10 cellular contexts compared by ENCODE assay signal in the genomic region with DNA sequence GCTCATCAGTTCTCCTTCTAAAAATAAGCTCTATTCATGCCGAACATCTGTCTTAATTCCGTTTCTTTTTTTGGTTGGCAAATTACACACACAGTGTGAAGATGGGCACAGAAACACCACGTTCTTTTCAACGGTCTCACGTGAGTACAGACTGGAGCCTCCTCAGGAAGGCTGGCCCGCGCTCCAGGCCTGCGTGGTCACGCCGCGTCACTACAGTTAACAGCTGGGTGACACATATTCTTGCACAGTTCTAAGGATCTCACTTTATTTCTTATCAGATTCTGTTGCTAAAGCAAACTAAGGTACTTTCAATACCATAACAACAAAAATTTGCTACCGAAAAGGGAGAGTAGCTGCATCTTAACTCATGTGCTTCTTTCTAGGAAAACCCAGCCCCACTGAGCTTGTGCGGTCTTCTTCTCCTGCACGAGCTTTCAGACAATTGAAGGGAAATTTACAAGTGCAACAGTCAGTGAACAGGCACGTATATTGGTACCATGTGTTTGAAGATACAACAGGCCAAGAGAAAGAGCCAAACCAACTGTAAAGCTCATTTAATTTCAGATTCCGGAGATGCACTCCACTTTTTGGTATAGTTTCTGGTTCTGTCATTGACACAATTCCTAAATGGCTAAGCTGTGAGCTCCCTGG.
"Had no signal": no experiment of that assay in that cellular context is flagged by ENCODE, and none has a peak within 500 bp of the region (broad histone marks: within the 10 kb centered on the region; RNA-seq: fewer than 3 reads in every experiment).

No MANE protein-coding gene starts in this region.

- H3K36me3 ChIP-seq: brain microvascular endothelial cell had no signal

- H3K27me3 Mint-ChIP-seq: activated naive CD8-positive, alpha-beta T cell had no signal

- H3K27ac Mint-ChIP-seq: endodermal cell, nephron progenitor cell had no signal

- H3K9me3 Mint-ChIP-seq: endodermal cell, nephron progenitor cell had no signal

- H3K27me3 ChIP-seq: brain microvascular endothelial cell had no signal

- DNase-seq: activated CD4-positive, alpha-beta T cell treated with anti-CD3 and anti-CD28 coated beads, Interleukin-2, amount 50 U/mL, for 1 hour; activated CD4-positive, CD25-positive, alpha-beta regulatory T cell; activated T-cell treated with anti-CD3 and anti-CD28 coated beads, Interleukin-2, amount 50 U/mL, for 1 hour; brain microvascular endothelial cell; cerebellar nuclear complex; endodermal cell; nephron progenitor cell; stimulated activated CD4-positive, alpha-beta T cell treated with anti-CD3 and anti-CD28 coated beads, Interleukin-4, amount 100 ng/mL, for 24 hours had no signal

- H3K27ac ChIP-seq: brain microvascular endothelial cell had no signal

- FAIRE-seq: islet of Langerhans had no signal

- H3K4me3 Mint-ChIP-seq: activated naive CD8-positive, alpha-beta T cell; endodermal cell; nephron progenitor cell had no signal
